18 cellular contexts compared by ENCODE assay signal in the genomic region with DNA sequence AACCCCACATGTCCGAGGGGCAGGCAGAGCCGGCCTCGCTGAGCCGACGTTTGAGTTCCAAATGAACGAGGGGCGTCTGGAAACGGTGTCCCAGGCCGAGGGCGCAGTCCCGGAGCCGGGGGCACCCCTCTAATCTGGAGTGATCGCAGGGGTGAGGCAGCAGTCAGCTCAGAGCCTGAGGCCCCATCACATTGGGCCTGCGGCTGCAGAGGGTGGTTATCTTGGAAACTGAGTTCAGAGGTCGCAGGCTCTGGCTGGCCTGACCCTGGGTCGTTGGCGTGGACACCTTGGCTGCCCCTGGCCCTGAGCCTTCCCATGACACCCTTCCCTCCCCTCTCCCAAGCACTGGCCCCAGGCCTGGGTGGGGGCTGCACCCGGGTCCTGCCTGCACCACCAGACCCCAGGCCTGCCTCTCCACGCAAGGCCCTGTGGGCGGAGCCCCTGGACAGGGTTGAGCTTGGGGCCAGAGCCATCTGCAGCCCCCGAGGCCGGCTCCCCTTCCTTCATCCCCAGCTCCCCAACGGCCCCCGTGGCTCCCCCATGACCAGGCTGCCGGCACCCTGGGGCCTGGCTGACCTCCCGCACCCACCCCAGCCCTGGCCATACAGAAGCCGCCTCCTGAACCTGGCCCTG. TPM values are rescaled to one million over a fixed set of nuclear protein-coding genes. Genes with fewer than 3 reads are reported as not detected.
DNase-seq lines count a peak whose midpoint lies in the region; ATAC-seq and TF ChIP-seq lines count a peak whose summit lies in the region.
"Had no signal": no experiment of that assay in that cellular context is flagged by ENCODE, and none has a peak within 500 bp of the region (broad histone marks: within the 10 kb centered on the region; RNA-seq: fewer than 3 reads in every experiment).

No MANE protein-coding gene starts in this region.

- TF ChIP-seq POLR2A in erythroblast (IDR thresholded peaks at IDR 0.05; ENCODE audit: low read length) = no peak

- H3K36me3 Mint-ChIP-seq in T-helper 17 cell (ENCODE audit: low read depth) (no peaks in the 10 kb centered on the region), mesothelial cell of epicardium (peaks cover 2% of the 10 kb centered on the region)

- H3K4me3 ChIP-seq in BLaER1 = no peak overlapping the region; the same call in 1 of the 2 replicates

- H3K27ac Mint-ChIP-seq in T-helper 17 cell = no peak overlapping the region
- H3K27ac Mint-ChIP-seq in mesothelial cell of epicardium = peak overlapping the region; percentile 84
- H3K27ac Mint-ChIP-seq: HFFc6 had no signal

- no peak for ATAC-seq in T-helper 17 cell

- TF ChIP-seq CTCF in mesothelial cell of epicardium (IDR thresholded peaks at IDR 0.05; ENCODE audit: unreplicated experiment) = no peak

- peak overlapping the region; percentile 73 for H3K9ac ChIP-seq in BLaER1

- H3K4me3 Mint-ChIP-seq in T-helper 17 cell (peak overlapping the region; percentile 12), mesothelial cell of epicardium (no peak overlapping the region)
- H3K4me3 Mint-ChIP-seq: HFFc6 had no signal

- peaks cover 66% of the 10 kb centered on the region for H3K4me1 ChIP-seq in BLaER1

- H3K36me3 ChIP-seq in BLaER1 = peaks cover 18% of the 10 kb centered on the region; the same call in 1 of the 2 replicates

- H4K20me1 ChIP-seq in BLaER1 = peaks cover 65% of the 10 kb centered on the region

- H3K4me2 ChIP-seq in BLaER1 = peak overlapping the region; percentile 98

- no peaks in the 10 kb centered on the region for H3K27me3 Mint-ChIP-seq in T-helper 17 cell
- H3K27me3 Mint-ChIP-seq in mesothelial cell of epicardium (ENCODE audit: low read depth) = no peaks in the 10 kb centered on the region

- DNase-seq in T-helper 17 cell (no peak), erythroblast (lab: John Stamatoyannopoulos, UW) (peak; percentile 61 to 62), mesothelial cell of epicardium (ENCODE audit: low spot score in 2 of 2, unreplicated experiment in 2 of 2) (no peak), KBM-7 (no peak), putamen (ENCODE audit: low spot score) (no peak), SIG-M5 treated with dmso at 0.1 percent for 504 hours (lab: John Stamatoyannopoulos, UW; ENCODE audit: unreplicated experiment) (no peak), NCI-H1417 treated with DMSO at 0.1 percent for 48 hours (lab: John Stamatoyannopoulos, UW) (no peak)
- DNase-seq: DMS153, EL, HFFc6, Karpas-422, MM.1S, NCI-H1105, NCI-H187, NCI-H526 treated with DMSO at 0.1 percent for 48 hours, SIG-M5 had no signal

- H3K9me3 Mint-ChIP-seq in mesothelial cell of epicardium = no peaks in the 10 kb centered on the region
- H3K9me3 Mint-ChIP-seq: HFFc6 had no signal

- H3K9me3 ChIP-seq in BLaER1 = no peaks in the 10 kb centered on the region
- H3K9me3 ChIP-seq in T-helper 17 cell (ENCODE audit: control insufficient read depth, low read length, poor library complexity, severe bottlenecking) = no peaks in the 10 kb centered on the region

- peak overlapping the region; percentile 80 for H3K27ac ChIP-seq in BLaER1
- H3K27ac ChIP-seq: C4-2B had no signal

- in situ Hi-C loops in KBM-7 (cut with MboI; ENCODE audit: low pct_unique_long_range_greater_than_20kb, low sequenced_read_pairs) = no loop called here

- no peaks in the 10 kb centered on the region for H3K27me3 ChIP-seq in BLaER1

- H3K4me1 Mint-ChIP-seq in T-helper 17 cell (peaks cover 11% of the 10 kb centered on the region), mesothelial cell of epicardium (peaks cover 28% of the 10 kb centered on the region)

RNA-seq across cellular contexts. Expression of a gene that starts 45.6 kb away (rescaled TPM):
- total RNA-seq in T-helper 17 cell (10 to 100 TPM; 24.6 to 29.4 TPM), mesothelial cell of epicardium (51.1 to 56.2 TPM (median 52.6 TPM) in 3 replicates)

Comparison
In these comparisons a context has a peak if more than half of its experiments do, and no peak if none do; other contexts are left out.
1. DNase-seq: peak in erythroblast (2 of 2); none in T-helper 17 cell (0 of 3), mesothelial cell of epicardium (0 of 2), KBM-7 (single experiment), putamen (single experiment), SIG-M5 treated with dmso at 0.1 percent for 504 hours (single experiment) and NCI-H1417 treated with DMSO at 0.1 percent for 48 hours (single experiment).